In the genomic region with DNA sequence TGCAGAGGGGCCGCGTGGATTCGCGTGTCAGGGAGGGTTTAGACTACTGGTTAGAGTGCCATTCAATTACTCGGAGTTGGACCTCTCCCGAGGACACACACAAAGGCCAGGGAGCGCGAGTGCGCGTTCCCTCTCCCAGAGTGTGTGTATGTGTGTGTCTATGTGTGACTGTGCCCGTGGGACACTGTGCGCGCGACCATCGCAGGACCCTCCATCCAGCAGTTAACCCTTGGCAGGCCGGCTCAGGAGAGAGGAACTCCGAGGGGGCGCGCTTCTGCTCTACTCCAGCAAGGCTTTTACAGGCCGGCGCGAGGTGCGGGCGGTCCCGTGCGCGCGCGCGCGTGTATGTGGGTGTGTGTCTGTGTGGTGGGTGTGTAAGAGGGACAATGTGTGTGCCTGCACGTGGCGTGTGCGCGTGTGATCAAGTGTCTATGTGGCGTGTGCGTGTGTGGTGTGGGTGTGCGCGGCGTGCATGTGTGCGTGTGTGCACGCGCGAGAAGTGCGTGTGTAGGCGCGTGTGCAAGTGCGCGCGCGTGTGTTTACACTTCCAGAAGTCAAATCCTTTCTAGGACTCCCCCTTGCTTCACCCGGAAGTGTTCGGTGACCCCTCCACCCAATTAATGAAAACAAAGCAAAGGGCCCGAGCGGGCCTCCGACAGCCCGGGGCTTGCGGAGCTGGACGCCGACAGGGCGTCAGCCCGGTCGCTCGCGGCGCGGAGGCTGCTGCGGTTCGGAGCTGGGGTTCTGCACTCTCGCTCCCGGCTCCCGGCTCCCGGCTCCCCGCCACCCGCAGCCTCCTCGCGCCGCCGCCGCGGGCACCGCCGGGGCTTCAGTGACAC, we compare ENCODE assay signal across 8 cellular contexts.
A peak's percentile ranks its signal among the peaks of the same experiment; 100 is the strongest.
DNase-seq lines count a peak whose midpoint lies in the region; ATAC-seq and TF ChIP-seq lines count a peak whose summit lies in the region.

No MANE protein-coding gene starts in this region.

- H3K4me3 Mint-ChIP-seq in endothelial cell (ENCODE audit: unreplicated experiment) (peak overlapping the region; percentile 95), mesothelial cell of epicardium (peak overlapping the region; percentile 79)

- H3K36me3 Mint-ChIP-seq in endothelial cell (ENCODE audit: low read depth, unreplicated experiment): no peaks in the 10 kb centered on the region
- H3K36me3 Mint-ChIP-seq in mesothelial cell of epicardium: no peaks in the 10 kb centered on the region

- H3K36me3 ChIP-seq in RWPE2 (ENCODE audit: low read depth) (no peaks in the 10 kb centered on the region), upper lobe of right lung (no peaks in the 10 kb centered on the region)

- H3K27me3 ChIP-seq in RWPE2 (ENCODE audit: insufficient read depth, poor library complexity, severe bottlenecking) (peaks cover 31% of the 10 kb centered on the region), upper lobe of right lung (peaks cover 39% of the 10 kb centered on the region)

- H3K27ac ChIP-seq in RWPE2 (ENCODE audit: poor library complexity, severe bottlenecking) (no peak overlapping the region), upper lobe of right lung (no peak overlapping the region)

- H3K9me3 ChIP-seq in RWPE2 (ENCODE audit: severe bottlenecking): no peaks in the 10 kb centered on the region
- H3K9me3 ChIP-seq in upper lobe of right lung: no peaks in the 10 kb centered on the region

- in situ Hi-C loops in G401 (cut with HindIII; ENCODE audit: low sequenced_read_pairs): no loop called here

- H3K4me3 ChIP-seq in RWPE2 (ENCODE audit: severe bottlenecking): peak overlapping the region; percentile 28
- peak overlapping the region; percentile 57 for H3K4me3 ChIP-seq in upper lobe of right lung

- intact Hi-C loops in upper lobe of right lung (cut with DNase I): no loop called here

- ATAC-seq in RWPE2 (ENCODE audit: low read depth) (peak; percentile 50; the same call in 1 of the 3 replicates), upper lobe of right lung (peak; percentile 48), HG02970 (IDR thresholded peaks at IDR 0.05; ENCODE audit: low FRiP score, unreplicated experiment) (no peak), HG03159 (IDR thresholded peaks at IDR 0.05; ENCODE audit: unreplicated experiment) (no peak)

- H3K9me3 Mint-ChIP-seq in endothelial cell (ENCODE audit: unreplicated experiment) (no peaks in the 10 kb centered on the region), mesothelial cell of epicardium (no peaks in the 10 kb centered on the region)

- H3K27ac Mint-ChIP-seq in endothelial cell (ENCODE audit: unreplicated experiment) (no peak overlapping the region), mesothelial cell of epicardium (peak overlapping the region; percentile 51)

- TF ChIP-seq CTCF in RWPE2 (IDR thresholded peaks at IDR 0.05; ENCODE audit: poor library complexity, severe bottlenecking) (no peak), endothelial cell (IDR thresholded peaks at IDR 0.05; ENCODE audit: unreplicated experiment) (no peak), mesothelial cell of epicardium (IDR thresholded peaks at IDR 0.05; ENCODE audit: unreplicated experiment) (no peak), upper lobe of right lung (IDR thresholded peaks at IDR 0.05) (no peak)

- H3K4me1 Mint-ChIP-seq in endothelial cell (ENCODE audit: unreplicated experiment) (peaks cover 29% of the 10 kb centered on the region), mesothelial cell of epicardium (peaks cover 22% of the 10 kb centered on the region)

- H3K4me1 ChIP-seq in RWPE2 (ENCODE audit: insufficient read depth, poor library complexity, severe bottlenecking): no peaks in the 10 kb centered on the region
- H3K4me1 ChIP-seq in upper lobe of right lung: peaks cover 5% of the 10 kb centered on the region

- H3K27me3 Mint-ChIP-seq in endothelial cell (ENCODE audit: unreplicated experiment) (peaks cover 33% of the 10 kb centered on the region), mesothelial cell of epicardium (ENCODE audit: low read depth) (peaks cover 35% of the 10 kb centered on the region)

- DNase-seq in G401 (ENCODE audit: low spot score) (peak; percentile 48), RWPE2 (ENCODE audit: low spot score) (peak; percentile 67), endothelial cell (ENCODE audit: low spot score) (peak; percentile 49), mesothelial cell of epicardium (ENCODE audit: low spot score in 2 of 2, unreplicated experiment in 2 of 2) (peak in 1 of 2 experiments; percentile 58), upper lobe of right lung (no peak)
- no peak for DNase-seq in effector CD8-positive, alpha-beta T cell (lab: John Stamatoyannopoulos, UW)

Comparison
In these comparisons a context has a peak if more than half of its experiments do, and no peak if none do; other contexts are left out.
1. DNase-seq: peak in G401 (single experiment), RWPE2 (single experiment) and endothelial cell (single experiment); none in upper lobe of right lung (single experiment) and effector CD8-positive, alpha-beta T cell (single experiment).
2. ATAC-seq: peak in RWPE2 (single experiment) and upper lobe of right lung (single experiment); none in HG02970 (single experiment) and HG03159 (single experiment).